8 cellular contexts compared by ENCODE assay signal in the genomic region with DNA sequence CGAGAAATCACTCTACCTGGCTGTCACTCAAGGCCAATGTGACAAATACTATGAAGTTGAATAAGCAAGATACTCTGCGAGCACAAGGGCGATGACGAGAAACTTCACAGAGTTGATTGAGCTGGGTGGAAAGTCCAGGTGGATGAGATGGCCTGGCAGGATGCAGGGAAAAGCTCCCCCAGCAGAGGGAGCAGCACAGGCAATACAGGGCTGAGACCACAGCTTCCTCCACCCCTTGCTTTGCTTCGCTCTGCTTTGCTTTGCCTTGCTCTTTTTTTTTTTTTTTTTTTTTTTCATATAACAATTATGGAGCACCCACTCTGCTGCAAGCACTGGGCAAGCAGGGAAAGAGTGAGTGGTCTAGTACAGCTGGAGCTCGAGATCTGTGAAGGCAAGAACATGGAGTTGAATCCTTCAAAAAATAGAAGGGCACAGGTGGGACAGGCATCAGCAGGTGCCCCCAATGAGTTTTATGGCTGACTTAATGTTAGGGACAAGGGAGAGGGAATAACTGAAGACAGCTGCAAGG.
DNase-seq lines count a peak whose midpoint lies in the region; ATAC-seq and TF ChIP-seq lines count a peak whose summit lies in the region.

No MANE protein-coding gene starts in this region.

- no peak overlapping the region for H3K9ac ChIP-seq in SK-N-SH

- H3K79me2 ChIP-seq in SK-N-SH (ENCODE audit: insufficient read depth): no peaks in the 10 kb centered on the region

- POLR2A ChIA-PET in SK-N-SH (lab: Yijun Ruan, JAX): no interaction called here

- H3K27ac ChIP-seq in HL-60 (replicated peaks) (no peak overlapping the region), SK-N-SH (ENCODE audit: low read depth in 2 of 2, low read length in 1 of 2) (no peak overlapping the region), left ventricle myocardium inferior (replicated peaks) (no peak overlapping the region), coronary artery (no peak overlapping the region)

- H3K36me3 Mint-ChIP-seq in activated naive CD4-positive, alpha-beta T cell treated with anti-CD3 and anti-CD28 coated beads, Interleukin-2, amount 50 U/mL, for 24 hours: no peaks in the 10 kb centered on the region

- H3K4me3 ChIP-seq in HL-60 (replicated peaks; ENCODE audit: insufficient read depth, low read length) (no peak overlapping the region), SK-N-SH (ENCODE audit: low read depth in 2 of 2, low read length in 1 of 2) (no peak overlapping the region), left ventricle myocardium inferior (no peak overlapping the region), coronary artery (no peak overlapping the region)

- H3K9me3 ChIP-seq in SK-N-SH (no peaks in the 10 kb centered on the region), left ventricle myocardium inferior (replicated peaks) (no peaks in the 10 kb centered on the region)

- H3K9me3 Mint-ChIP-seq in activated naive CD4-positive, alpha-beta T cell treated with anti-CD3 and anti-CD28 coated beads, Interleukin-2, amount 50 U/mL, for 24 hours: no peaks in the 10 kb centered on the region

- no peaks in the 10 kb centered on the region for H3K9me2 ChIP-seq in SK-N-SH

- peak overlapping the region; percentile 45 for H3K4me3 Mint-ChIP-seq in activated naive CD4-positive, alpha-beta T cell treated with anti-CD3 and anti-CD28 coated beads, Interleukin-2, amount 50 U/mL, for 24 hours

- H3K36me3 ChIP-seq in SK-N-SH (replicated peaks in 1 of 2; ENCODE audit: control insufficient read depth in 1 of 2, insufficient read depth in 2 of 2, low read length in 1 of 2): no peaks in the 10 kb centered on the region
- H3K36me3 ChIP-seq in left ventricle myocardium inferior: no peaks in the 10 kb centered on the region

- peak overlapping the region; percentile 47 for H3K27ac Mint-ChIP-seq in activated naive CD4-positive, alpha-beta T cell treated with anti-CD3 and anti-CD28 coated beads, Interleukin-2, amount 50 U/mL, for 24 hours

- ATAC-seq in GM21360 (IDR thresholded peaks at IDR 0.05; ENCODE audit: unreplicated experiment): peak; percentile 86

- H3F3A ChIP-seq in SK-N-SH (replicated peaks; ENCODE audit: insufficient read depth): peaks cover 4% of the 10 kb centered on the region

- intact Hi-C loops in left ventricle myocardium inferior (cut with micrococcal nuclease): no loop called here

- peak; percentile 64 for TF ChIP-seq RAD21 in SK-N-SH (IDR thresholded peaks at IDR 0.05; ENCODE audit: low read length)

- no peak overlapping the region for H2AFZ ChIP-seq in SK-N-SH (ENCODE audit: low read depth)

- H3K4me1 ChIP-seq in SK-N-SH (ENCODE audit: control insufficient read depth in 1 of 2, insufficient read depth in 2 of 2, low read depth in 1 of 2, low read length in 1 of 2) (peaks cover 26 to 40% of the 10 kb centered on the region in 2 experiments; a peak in 3 of 4 replicates), left ventricle myocardium inferior (peaks cover 4% of the 10 kb centered on the region)

- DNase-seq in DMS53 treated with DMSO at 0.1 percent for 48 hours (lab: John Stamatoyannopoulos, UW; ENCODE audit: unreplicated experiment) (peak; percentile 86), HL-60 (ENCODE audit: low read depth in 1 of 2, low spot score in 1 of 2) (peak; percentile 1 to 36), SK-N-SH (peak; percentile 20), left ventricle myocardium inferior (peak; percentile 27), coronary artery (ENCODE audit: low spot score) (no peak)
- DNase-seq in stimulated activated CD4-positive, alpha-beta T cell treated with anti-CD3 and anti-CD28 coated beads, Interleukin-12 subunit alpha, Interleukin-12 subunit beta, amount 100 ng/mL, for 24 hours (ENCODE audit: low read depth in 2 of 2): peak; percentile 40 to 68

- H3K27me3 ChIP-seq in HL-60 (ENCODE audit: insufficient read depth, poor library complexity, severe bottlenecking): no peaks in the 10 kb centered on the region
- no peaks in the 10 kb centered on the region for H3K27me3 ChIP-seq in SK-N-SH (ENCODE audit: insufficient read depth)
- no peaks in the 10 kb centered on the region for H3K27me3 ChIP-seq in left ventricle myocardium inferior (ENCODE audit: low read depth)

- TF ChIP-seq CTCF in HL-60 (IDR thresholded peaks at IDR 0.05; ENCODE audit: insufficient read depth, low read length) (peak; percentile 81), SK-N-SH (IDR thresholded peaks at IDR 0.05) (peak; percentile 66), left ventricle myocardium inferior (IDR thresholded peaks at IDR 0.05; ENCODE audit: borderline replicate concordance) (peak; percentile 80), coronary artery (IDR thresholded peaks at IDR 0.05) (no peak)

- no peaks in the 10 kb centered on the region for H3K27me3 Mint-ChIP-seq in activated naive CD4-positive, alpha-beta T cell treated with anti-CD3 and anti-CD28 coated beads, Interleukin-2, amount 50 U/mL, for 24 hours

- H3K4me2 ChIP-seq in SK-N-SH: no peak overlapping the region

- peaks cover 33% of the 10 kb centered on the region for H3K4me1 Mint-ChIP-seq in activated naive CD4-positive, alpha-beta T cell treated with anti-CD3 and anti-CD28 coated beads, Interleukin-2, amount 50 U/mL, for 24 hours

- CTCF ChIA-PET in SK-N-SH (lab: Yijun Ruan, JAX): interaction anchor here (0.6 to 3.1 kb wide), 12 partner anchors 11 to 494 kb away, joined by 3 to 15 read pairs (median 7); a partner anchor contains a TSS

- 83% methylated on average over 5 of the region's 6 CpGs for WGBS in SK-N-SH (ENCODE audit: low lambda C conversion rate)

- TF ChIP-seq EP300 in SK-N-SH (IDR thresholded peaks at IDR 0.05; ENCODE audit: borderline replicate concordance in 1 of 2, low read depth in 1 of 2, low read length in 1 of 2): no peak

- no peaks in the 10 kb centered on the region for H4K20me1 ChIP-seq in SK-N-SH (ENCODE audit: insufficient read depth)

TF ChIP-seq in SK-N-SH, 30 proteins besides CTCF, POLR2A, EP300 and RAD21:
- TF ChIP-seq SMC3 (IDR thresholded peaks at IDR 0.05; ENCODE audit: low read depth, low read length) (peak; percentile 78), EZH2phosphoT487 (IDR thresholded peaks at IDR 0.05; ENCODE audit: borderline replicate concordance, low read depth) (no peak)
